8 cellular contexts compared by ENCODE assay signal in the genomic region with DNA sequence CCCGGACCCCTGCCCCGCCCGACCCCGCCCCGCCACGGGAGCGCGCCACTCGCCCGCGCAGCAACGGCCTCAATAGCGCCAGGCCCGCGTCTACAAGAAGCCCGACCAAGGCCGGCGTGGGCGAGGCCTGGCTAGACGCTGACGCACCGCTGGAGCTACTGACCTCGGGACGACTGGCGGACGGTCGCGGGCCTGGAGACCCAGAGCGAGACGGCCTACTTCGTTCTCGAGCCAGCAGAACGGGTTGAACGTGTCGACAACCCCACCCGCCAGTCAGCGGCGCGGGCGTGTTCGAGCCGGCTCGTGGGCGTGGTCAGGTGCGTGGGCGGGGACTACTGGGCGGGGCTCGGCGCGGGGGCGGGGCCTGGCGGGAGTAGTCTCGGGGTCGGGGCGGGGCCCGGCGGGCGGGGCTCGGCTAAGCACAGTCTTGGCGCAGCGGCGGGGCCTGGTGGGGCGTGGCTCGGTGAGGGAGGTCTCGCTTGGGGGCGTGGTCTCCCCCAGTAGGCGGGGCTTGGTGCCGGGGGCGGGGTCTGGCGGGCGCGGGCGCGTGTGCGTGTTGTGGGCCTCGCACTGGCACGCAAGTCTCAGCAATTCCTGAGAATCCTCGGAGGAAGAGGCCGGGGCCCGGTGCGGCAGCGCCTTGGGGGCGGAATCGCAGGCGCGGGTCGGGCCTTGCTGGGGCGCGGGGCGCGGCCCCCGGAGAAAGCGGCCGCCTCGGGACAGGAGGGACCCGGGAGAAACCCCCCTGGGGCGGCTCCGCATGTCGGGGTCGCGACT. TPM values are rescaled to one million over a fixed set of nuclear protein-coding genes. Genes with fewer than 3 reads are reported as not detected.
DNase-seq lines count a peak whose midpoint lies in the region; ATAC-seq and TF ChIP-seq lines count a peak whose summit lies in the region.

A gene (minus strand): TSS at position 293 of the 777 bp plus-strand sequence. CDS start 5,080 bp downstream, outside the sequence.

- H3K9me3 ChIP-seq in osteoblast (ENCODE audit: low read depth, low read length) (no peaks in the 10 kb centered on the region), testis (no peaks in the 10 kb centered on the region)

- H3K9me3 Mint-ChIP-seq in activated naive CD4-positive, alpha-beta T cell treated with anti-CD3 and anti-CD28 coated beads, Interleukin-2, amount 50 U/mL, for 72 hours = no peaks in the 10 kb centered on the region

- ATAC-seq in HG02588 (IDR thresholded peaks at IDR 0.05; ENCODE audit: unreplicated experiment) = peak; percentile 48
- ATAC-seq in activated naive CD4-positive, alpha-beta T cell treated with anti-CD3 and anti-CD28 coated beads, Interleukin-2, amount 50 U/mL, for 72 hours = peak; percentile 73 to 84

- peaks cover 57% of the 10 kb centered on the region for H3K79me2 ChIP-seq in osteoblast (ENCODE audit: insufficient read depth, low read length)

- no peak for TF ChIP-seq POLR2A in testis (IDR thresholded peaks at IDR 0.05)

- peaks cover 10% of the 10 kb centered on the region for H4K20me1 ChIP-seq in osteoblast (ENCODE audit: insufficient read depth, low read length)

- TF ChIP-seq CTCF in GM06990 (IDR thresholded peaks at IDR 0.05; ENCODE audit: insufficient read depth, low read length, poor library complexity, severe bottlenecking) = no peak
- TF ChIP-seq CTCF in osteoblast (IDR thresholded peaks at IDR 0.05; ENCODE audit: extremely low read depth, low read depth, low read length) = no peak
- no peak for TF ChIP-seq CTCF in testis (IDR thresholded peaks at IDR 0.05)

- WGBS in testis, 2 donors = 0% methylated on average over 11 to 38 of the region's 101 CpGs

- DNase-seq in GM06990 (ENCODE audit: extremely low read depth, insufficient read length) = peak; percentile 92
- peak; percentile 93 for DNase-seq in NCI-H1092 (lab: John Stamatoyannopoulos, UW)
- DNase-seq in SKM-1 (lab: John Stamatoyannopoulos, UW; ENCODE audit: unreplicated experiment) = peak; percentile 70
- DNase-seq in activated naive CD4-positive, alpha-beta T cell treated with anti-CD3 and anti-CD28 coated beads, Interleukin-2, amount 50 U/mL, for 72 hours (ENCODE audit: low spot score in 2 of 2) = peak; percentile 98 to 99
- peak; percentile 20 for DNase-seq in glomerular endothelial cell (ENCODE audit: extremely low read depth, low read depth, low spot score)
- peak; percentile 100 for DNase-seq in osteoblast (ENCODE audit: insufficient read length, low spot score, missing footprints)
- peak; percentile 99 for DNase-seq in testis

- H2AFZ ChIP-seq in osteoblast (ENCODE audit: low read length) = peak within 1 kb of the TSS; percentile 82

- no peaks in the 10 kb centered on the region for H3K27me3 ChIP-seq in GM06990 (replicated peaks; ENCODE audit: control insufficient read depth, insufficient read depth, low read length)
- no peaks in the 10 kb centered on the region for H3K27me3 ChIP-seq in osteoblast (ENCODE audit: insufficient read depth, low read length)
- H3K27me3 ChIP-seq in testis = no peaks in the 10 kb centered on the region

- H3K4me3 ChIP-seq in GM06990 (replicated peaks; ENCODE audit: low read depth, low read length) = peak within 1 kb of the TSS; percentile 96
- H3K4me3 ChIP-seq in osteoblast (ENCODE audit: insufficient read depth, low read length) = peak within 1 kb of the TSS; percentile 95
- peak within 1 kb of the TSS; percentile 81 to 96 for H3K4me3 ChIP-seq in testis

- intact Hi-C loops in testis (cut with DNase I; ENCODE audit: low total_unique reads) = no loop called here

- H3K4me1 ChIP-seq in osteoblast (ENCODE audit: insufficient read depth, low read length) (peaks cover 33% of the 10 kb centered on the region), testis (peaks cover 25% of the 10 kb centered on the region)

- peak within 1 kb of the TSS; percentile 86 for H3K4me2 ChIP-seq in osteoblast (ENCODE audit: insufficient read depth, low read length)

- peaks cover 10 to 16% of the 10 kb centered on the region in 2 donors for H3K36me3 Mint-ChIP-seq in activated naive CD4-positive, alpha-beta T cell treated with anti-CD3 and anti-CD28 coated beads, Interleukin-2, amount 50 U/mL, for 72 hours

- H3K36me3 ChIP-seq in GM06990 (ENCODE audit: control insufficient read depth, insufficient read depth, low read length) = peaks cover 3% of the 10 kb centered on the region
- peaks cover 15% of the 10 kb centered on the region for H3K36me3 ChIP-seq in osteoblast (ENCODE audit: insufficient read depth, low read length)
- no peaks in the 10 kb centered on the region for H3K36me3 ChIP-seq in testis (ENCODE audit: low read depth, missing control alignments)

- peak within 1 kb of the TSS; percentile 97 to 99 for H3K27ac Mint-ChIP-seq in activated naive CD4-positive, alpha-beta T cell treated with anti-CD3 and anti-CD28 coated beads, Interleukin-2, amount 50 U/mL, for 72 hours

- H3K27ac ChIP-seq in osteoblast (ENCODE audit: low read depth, low read length) (peak within 1 kb of the TSS; percentile 99), testis (peak within 1 kb of the TSS; percentile 91 to 100)

RNA-seq across cellular contexts. Expression of the gene that starts here (rescaled TPM):
- total RNA-seq in activated naive CD4-positive, alpha-beta T cell treated with anti-CD3 and anti-CD28 coated beads, Interleukin-2, amount 50 U/mL, for 72 hours = 10 to 100 TPM; 90.9 to 98.0 TPM
- total RNA-seq in glomerular endothelial cell (158 and 255 TPM in 2 replicates), osteoblast (441 and 506 TPM in 2 replicates), testis (100 to 1,000 TPM; 210 to 264 TPM)
- polyA plus RNA-seq in testis (ENCODE audit: insufficient read depth, low read depth, low replicate concordance) = 211 TPM

Comparison
In these comparisons a context has a peak if more than half of its experiments do, and no peak if none do; other contexts are left out.
1. Peak in every context shown above with its lines: DNase-seq, ATAC-seq, H3K4me3 ChIP-seq and H3K27ac ChIP-seq.
2. DNase-seq: peak in every context shown above with its lines; median percentile 100 in osteoblast; 99 in testis; 98 in activated naive CD4-positive, alpha-beta T cell treated with anti-CD3 and anti-CD28 coated beads, Interleukin-2, amount 50 U/mL, for 72 hours; 93 in NCI-H1092; 92 in GM06990; 70 in SKM-1; 20 in glomerular endothelial cell.